ENCODE assay signal across 18 cellular contexts in genomic region chr4:3711183-3712111, GRCh38. TPM values are rescaled to one million over a fixed set of nuclear protein-coding genes. Genes with fewer than 3 reads are reported as not detected.
DNase-seq lines count a peak whose midpoint lies in the region; ATAC-seq and TF ChIP-seq lines count a peak whose summit lies in the region.
"Had no signal": no experiment of that assay in that cellular context is flagged by ENCODE, and none has a peak within 500 bp of the region (broad histone marks: within the 10 kb centered on the region; RNA-seq: fewer than 3 reads in every experiment).

No MANE protein-coding gene starts in this region.

- H3K36me3 ChIP-seq in mucosa of descending colon (ENCODE audit: low read depth) (no peaks in the 10 kb centered on the region), suprapubic skin (no peaks in the 10 kb centered on the region)
- H3K36me3 ChIP-seq: BLaER1, HAP-1 had no signal

- no peak for TF ChIP-seq POLR2A in suprapubic skin (IDR thresholded peaks at IDR 0.05)

- no peak for TF ChIP-seq CTCF in mucosa of descending colon (IDR thresholded peaks at IDR 0.05)
- no peak for TF ChIP-seq CTCF in suprapubic skin (IDR thresholded peaks at IDR 0.05)

- no peak overlapping the region for H3K4me3 ChIP-seq in mucosa of descending colon
- no peak overlapping the region for H3K4me3 ChIP-seq in suprapubic skin
- H3K4me3 ChIP-seq: BLaER1, HAP-1, PC-9 had no signal

- H3K27ac ChIP-seq in suprapubic skin: no peak overlapping the region
- H3K27ac ChIP-seq: BLaER1, PC-9 had no signal

- WGBS in suprapubic skin: 83% methylated on average over 33 of the region's 35 CpGs

- intact Hi-C loops in left ventricle myocardium superior (cut with micrococcal nuclease): no loop called here
- intact Hi-C loops in mucosa of descending colon (cut with DNase I, micrococcal nuclease): no loop called here

- peak; percentile 40 for DNase-seq in cerebellum (ENCODE audit: low spot score)
- peak; percentile 18 for DNase-seq in left ventricle myocardium superior
- peak in 2 of 3 donors; percentile 12 to 26 for DNase-seq in mucosa of descending colon
- peak; percentile 37 to 40 for DNase-seq in suprapubic skin (ENCODE audit: low spot score in 2 of 2)
- DNase-seq in NOMO-1 treated with DMSO at 0.1 percent for 48 hours (lab: John Stamatoyannopoulos, UW; ENCODE audit: unreplicated experiment): no peak
- DNase-seq in activated effector memory CD4-positive, alpha-beta T cell treated with anti-CD3 and anti-CD28 coated beads, Interleukin-2, amount 50 U/mL, for 16 hours: no peak
- no peak for DNase-seq in activated naive CD4-positive, alpha-beta T cell treated with Interleukin-2 at 50 U/mL for 16 hours
- DNase-seq: DMS79, IMR-90, NCI-H1436, NCI-H1930, NCI-H345, NCI-H524 treated with DMSO at 0.1 percent for 48 hours, PC-9 had no signal

- peaks cover 32% of the 10 kb centered on the region for H3K27me3 ChIP-seq in suprapubic skin
- H3K27me3 ChIP-seq: BLaER1 had no signal

- TF ChIP-seq EP300 in suprapubic skin (IDR thresholded peaks at IDR 0.05): no peak

- H3K9me3 ChIP-seq in mucosa of descending colon (no peaks in the 10 kb centered on the region), suprapubic skin (no peaks in the 10 kb centered on the region)
- H3K9me3 ChIP-seq: BLaER1, HAP-1 had no signal

- H3K4me1 ChIP-seq in mucosa of descending colon (ENCODE audit: low read depth) (no peaks in the 10 kb centered on the region), suprapubic skin (peaks cover 8% of the 10 kb centered on the region)
- H3K4me1 ChIP-seq: HAP-1 had no signal

- no peak for ATAC-seq in left ventricle myocardium superior
- no peak for ATAC-seq in mucosa of descending colon
- ATAC-seq: CD8-positive, alpha-beta T cell had no signal

RNA-seq across cellular contexts. Expression of gene ADRA2C, which starts 54.7 kb away (rescaled TPM):
- total RNA-seq in cerebellum (5.3 TPM), left ventricle myocardium superior (5.9 TPM), mucosa of descending colon (1 to 10 TPM in 2 of 3 donors, under 1 TPM in 1; 0.69 to 2.3 (median 1.4) TPM), suprapubic skin (1 to 10 TPM; 2.6 to 5.3 (median 4.0) TPM)
- total RNA-seq: CD8-positive, alpha-beta T cell; M059J; PC-9 had no signal

Comparison
In these comparisons a context has a peak if more than half of its experiments do, and no peak if none do; other contexts are left out.
1. DNase-seq: peak in cerebellum (single experiment), left ventricle myocardium superior (single experiment), mucosa of descending colon (2 of 3) and suprapubic skin (2 of 2); none in NOMO-1 treated with DMSO at 0.1 percent for 48 hours (single experiment), activated effector memory CD4-positive, alpha-beta T cell treated with anti-CD3 and anti-CD28 coated beads, Interleukin-2, amount 50 U/mL, for 16 hours (single experiment) and activated naive CD4-positive, alpha-beta T cell treated with Interleukin-2 at 50 U/mL for 16 hours (single experiment).